In the genomic region with DNA sequence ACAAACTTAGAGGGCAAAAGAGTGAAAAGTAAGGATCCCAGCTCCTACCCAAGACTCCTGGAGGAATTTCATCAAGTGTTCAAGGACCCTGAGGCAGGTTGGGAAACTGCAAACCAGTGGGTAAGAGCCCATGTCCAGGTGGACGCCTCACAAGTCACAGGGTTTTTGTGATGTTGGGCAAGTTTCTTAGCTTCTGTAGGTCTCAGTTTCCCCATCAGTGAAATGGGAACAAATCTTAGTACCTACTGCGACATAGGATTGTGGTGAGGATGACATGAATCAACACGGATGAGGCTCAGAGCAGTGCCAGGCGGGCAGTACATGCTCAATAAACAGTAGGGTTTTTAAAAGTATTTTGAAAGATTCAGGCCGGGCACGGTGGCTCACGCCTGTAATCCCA, we compare ENCODE assay signal across 2 cellular contexts.
TF ChIP-seq lines count a peak whose summit lies in the region.

No MANE protein-coding gene starts in this region.

TF ChIP-seq in SK-N-SH, 30 proteins besides CTCF, POLR2A, EP300 and RAD21 (continued from another document):
- TF ChIP-seq, protein P1, sequence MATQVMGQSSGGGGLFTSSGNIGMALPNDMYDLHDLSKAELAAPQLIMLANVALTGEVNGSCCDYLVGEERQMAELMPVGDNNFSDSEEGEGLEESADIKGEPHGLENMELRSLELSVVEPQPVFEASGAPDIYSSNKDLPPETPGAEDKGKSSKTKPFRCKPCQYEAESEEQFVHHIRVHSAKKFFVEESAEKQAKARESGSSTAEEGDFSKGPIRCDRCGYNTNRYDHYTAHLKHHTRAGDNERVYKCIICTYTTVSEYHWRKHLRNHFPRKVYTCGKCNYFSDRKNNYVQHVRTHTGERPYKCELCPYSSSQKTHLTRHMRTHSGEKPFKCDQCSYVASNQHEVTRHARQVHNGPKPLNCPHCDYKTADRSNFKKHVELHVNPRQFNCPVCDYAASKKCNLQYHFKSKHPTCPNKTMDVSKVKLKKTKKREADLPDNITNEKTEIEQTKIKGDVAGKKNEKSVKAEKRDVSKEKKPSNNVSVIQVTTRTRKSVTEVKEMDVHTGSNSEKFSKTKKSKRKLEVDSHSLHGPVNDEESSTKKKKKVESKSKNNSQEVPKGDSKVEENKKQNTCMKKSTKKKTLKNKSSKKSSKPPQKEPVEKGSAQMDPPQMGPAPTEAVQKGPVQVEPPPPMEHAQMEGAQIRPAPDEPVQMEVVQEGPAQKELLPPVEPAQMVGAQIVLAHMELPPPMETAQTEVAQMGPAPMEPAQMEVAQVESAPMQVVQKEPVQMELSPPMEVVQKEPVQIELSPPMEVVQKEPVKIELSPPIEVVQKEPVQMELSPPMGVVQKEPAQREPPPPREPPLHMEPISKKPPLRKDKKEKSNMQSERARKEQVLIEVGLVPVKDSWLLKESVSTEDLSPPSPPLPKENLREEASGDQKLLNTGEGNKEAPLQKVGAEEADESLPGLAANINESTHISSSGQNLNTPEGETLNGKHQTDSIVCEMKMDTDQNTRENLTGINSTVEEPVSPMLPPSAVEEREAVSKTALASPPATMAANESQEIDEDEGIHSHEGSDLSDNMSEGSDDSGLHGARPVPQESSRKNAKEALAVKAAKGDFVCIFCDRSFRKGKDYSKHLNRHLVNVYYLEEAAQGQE (IDR thresholded peaks at IDR 0.05; ENCODE audit: low read depth, low read length): no peak
- TF ChIP-seq, protein P2, sequence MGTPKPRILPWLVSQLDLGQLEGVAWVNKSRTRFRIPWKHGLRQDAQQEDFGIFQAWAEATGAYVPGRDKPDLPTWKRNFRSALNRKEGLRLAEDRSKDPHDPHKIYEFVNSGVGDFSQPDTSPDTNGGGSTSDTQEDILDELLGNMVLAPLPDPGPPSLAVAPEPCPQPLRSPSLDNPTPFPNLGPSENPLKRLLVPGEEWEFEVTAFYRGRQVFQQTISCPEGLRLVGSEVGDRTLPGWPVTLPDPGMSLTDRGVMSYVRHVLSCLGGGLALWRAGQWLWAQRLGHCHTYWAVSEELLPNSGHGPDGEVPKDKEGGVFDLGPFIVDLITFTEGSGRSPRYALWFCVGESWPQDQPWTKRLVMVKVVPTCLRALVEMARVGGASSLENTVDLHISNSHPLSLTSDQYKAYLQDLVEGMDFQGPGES (IDR thresholded peaks at IDR 0.05; ENCODE audit: low read depth, low read length): no peak
- no peak for TF ChIP-seq FOXJ3 (CRISPR knock-in tag; IDR thresholded peaks at IDR 0.05)
- TF ChIP-seq USF1 (IDR thresholded peaks at IDR 0.05; ENCODE audit: borderline replicate concordance, low read depth): no peak
- no peak for TF ChIP-seq RXRA (IDR thresholded peaks at IDR 0.05; ENCODE audit: borderline replicate concordance, low read depth)
- no peak for TF ChIP-seq MXI1 (IDR thresholded peaks at IDR 0.05; ENCODE audit: low read depth, low read length)
- no peak for TF ChIP-seq ELF1 (IDR thresholded peaks at IDR 0.05)
TF ChIP-seq in SK-N-SH: peak in this region for 0.

TF ChIP-seq in SK-N-SH treated with all-trans-retinoic acid at 6 μM for 48 hours, 23 proteins besides CTCF, POLR2A, EP300 and RAD21 (continued from another document):
- TF ChIP-seq, protein P3, sequence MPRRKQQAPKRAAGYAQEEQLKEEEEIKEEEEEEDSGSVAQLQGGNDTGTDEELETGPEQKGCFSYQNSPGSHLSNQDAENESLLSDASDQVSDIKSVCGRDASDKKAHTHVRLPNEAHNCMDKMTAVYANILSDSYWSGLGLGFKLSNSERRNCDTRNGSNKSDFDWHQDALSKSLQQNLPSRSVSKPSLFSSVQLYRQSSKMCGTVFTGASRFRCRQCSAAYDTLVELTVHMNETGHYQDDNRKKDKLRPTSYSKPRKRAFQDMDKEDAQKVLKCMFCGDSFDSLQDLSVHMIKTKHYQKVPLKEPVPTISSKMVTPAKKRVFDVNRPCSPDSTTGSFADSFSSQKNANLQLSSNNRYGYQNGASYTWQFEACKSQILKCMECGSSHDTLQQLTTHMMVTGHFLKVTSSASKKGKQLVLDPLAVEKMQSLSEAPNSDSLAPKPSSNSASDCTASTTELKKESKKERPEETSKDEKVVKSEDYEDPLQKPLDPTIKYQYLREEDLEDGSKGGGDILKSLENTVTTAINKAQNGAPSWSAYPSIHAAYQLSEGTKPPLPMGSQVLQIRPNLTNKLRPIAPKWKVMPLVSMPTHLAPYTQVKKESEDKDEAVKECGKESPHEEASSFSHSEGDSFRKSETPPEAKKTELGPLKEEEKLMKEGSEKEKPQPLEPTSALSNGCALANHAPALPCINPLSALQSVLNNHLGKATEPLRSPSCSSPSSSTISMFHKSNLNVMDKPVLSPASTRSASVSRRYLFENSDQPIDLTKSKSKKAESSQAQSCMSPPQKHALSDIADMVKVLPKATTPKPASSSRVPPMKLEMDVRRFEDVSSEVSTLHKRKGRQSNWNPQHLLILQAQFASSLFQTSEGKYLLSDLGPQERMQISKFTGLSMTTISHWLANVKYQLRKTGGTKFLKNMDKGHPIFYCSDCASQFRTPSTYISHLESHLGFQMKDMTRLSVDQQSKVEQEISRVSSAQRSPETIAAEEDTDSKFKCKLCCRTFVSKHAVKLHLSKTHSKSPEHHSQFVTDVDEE (CRISPR knock-in tag; IDR thresholded peaks at IDR 0.05): no peak
- TF ChIP-seq ZFP3 (CRISPR knock-in tag; IDR thresholded peaks at IDR 0.05): no peak
- TF ChIP-seq SNAI2 (CRISPR knock-in tag; IDR thresholded peaks at IDR 0.05): no peak
- TF ChIP-seq TOX (CRISPR knock-in tag; IDR thresholded peaks at IDR 0.05; ENCODE audit: borderline replicate concordance): no peak
- TF ChIP-seq ZNF565 (CRISPR knock-in tag; conservative IDR thresholded peaks at IDR 0.05; ENCODE audit: low read depth): no peak
- TF ChIP-seq ARNTL (CRISPR knock-in tag; IDR thresholded peaks at IDR 0.05; ENCODE audit: borderline replicate concordance, low read depth): no peak
- TF ChIP-seq, protein P4, sequence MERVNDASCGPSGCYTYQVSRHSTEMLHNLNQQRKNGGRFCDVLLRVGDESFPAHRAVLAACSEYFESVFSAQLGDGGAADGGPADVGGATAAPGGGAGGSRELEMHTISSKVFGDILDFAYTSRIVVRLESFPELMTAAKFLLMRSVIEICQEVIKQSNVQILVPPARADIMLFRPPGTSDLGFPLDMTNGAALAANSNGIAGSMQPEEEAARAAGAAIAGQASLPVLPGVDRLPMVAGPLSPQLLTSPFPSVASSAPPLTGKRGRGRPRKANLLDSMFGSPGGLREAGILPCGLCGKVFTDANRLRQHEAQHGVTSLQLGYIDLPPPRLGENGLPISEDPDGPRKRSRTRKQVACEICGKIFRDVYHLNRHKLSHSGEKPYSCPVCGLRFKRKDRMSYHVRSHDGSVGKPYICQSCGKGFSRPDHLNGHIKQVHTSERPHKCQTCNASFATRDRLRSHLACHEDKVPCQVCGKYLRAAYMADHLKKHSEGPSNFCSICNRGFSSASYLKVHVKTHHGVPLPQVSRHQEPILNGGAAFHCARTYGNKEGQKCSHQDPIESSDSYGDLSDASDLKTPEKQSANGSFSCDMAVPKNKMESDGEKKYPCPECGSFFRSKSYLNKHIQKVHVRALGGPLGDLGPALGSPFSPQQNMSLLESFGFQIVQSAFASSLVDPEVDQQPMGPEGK (CRISPR knock-in tag; IDR thresholded peaks at IDR 0.05; ENCODE audit: borderline replicate concordance): no peak
- no peak for TF ChIP-seq BACH2 (CRISPR knock-in tag; IDR thresholded peaks at IDR 0.05; ENCODE audit: borderline replicate concordance)
- no peak for TF ChIP-seq ZNF70 (CRISPR knock-in tag; IDR thresholded peaks at IDR 0.05)
- TF ChIP-seq PPARA (CRISPR knock-in tag; IDR thresholded peaks at IDR 0.05; ENCODE audit: borderline replicate concordance): no peak
- TF ChIP-seq GLIS3 (CRISPR knock-in tag; IDR thresholded peaks at IDR 0.05): no peak
- no peak for TF ChIP-seq CSDC2 (CRISPR knock-in tag; IDR thresholded peaks at IDR 0.05)
- TF ChIP-seq ZFP30 (CRISPR knock-in tag; IDR thresholded peaks at IDR 0.05): no peak
